In the genomic region with DNA sequence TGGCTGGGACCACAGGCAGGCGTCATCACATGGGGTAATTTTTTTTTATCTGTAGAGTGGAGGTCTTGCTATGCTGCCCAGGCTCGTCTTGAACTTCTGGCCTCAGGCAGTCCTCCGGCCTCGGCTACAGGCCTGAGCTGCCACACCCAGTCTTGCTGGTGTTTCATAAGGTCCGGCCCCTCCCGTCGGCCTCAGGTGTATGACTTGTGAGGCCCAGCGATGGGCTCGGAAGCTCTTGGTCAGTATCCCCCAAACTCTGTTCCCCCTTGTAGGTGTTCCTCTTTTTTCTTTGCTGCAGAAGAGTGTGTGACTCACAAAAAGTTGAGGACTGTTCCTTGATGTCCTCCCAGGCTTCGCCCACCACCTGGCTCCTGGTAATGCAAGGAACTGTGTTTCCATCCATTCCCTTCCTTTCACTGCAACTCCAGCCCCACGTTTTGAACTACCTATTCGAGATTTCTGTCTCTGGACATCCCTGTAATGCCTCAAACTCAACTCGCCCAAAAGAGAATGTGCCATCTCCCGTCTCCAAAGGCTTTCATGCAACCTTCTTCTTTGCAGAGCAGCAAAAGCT, we compare ENCODE assay signal across 1 cellular context.
TF ChIP-seq lines count a peak whose summit lies in the region.

No MANE protein-coding gene starts in this region.

TF ChIP-seq in GM12891, 5 proteins besides CTCF, POLR2A, EP300 and RAD21:
- TF ChIP-seq PAX5 (IDR thresholded peaks at IDR 0.05; ENCODE audit: insufficient read depth, low read length, severe bottlenecking), result no peak
- TF ChIP-seq POLR2AphosphoS5 (IDR thresholded peaks at IDR 0.05; ENCODE audit: low read depth, low read length), result no peak
- TF ChIP-seq SPI1 (IDR thresholded peaks at IDR 0.05; ENCODE audit: low read depth, low read length), result no peak
TF ChIP-seq in GM12891: peak in this region for 0.
